In the genomic region with DNA sequence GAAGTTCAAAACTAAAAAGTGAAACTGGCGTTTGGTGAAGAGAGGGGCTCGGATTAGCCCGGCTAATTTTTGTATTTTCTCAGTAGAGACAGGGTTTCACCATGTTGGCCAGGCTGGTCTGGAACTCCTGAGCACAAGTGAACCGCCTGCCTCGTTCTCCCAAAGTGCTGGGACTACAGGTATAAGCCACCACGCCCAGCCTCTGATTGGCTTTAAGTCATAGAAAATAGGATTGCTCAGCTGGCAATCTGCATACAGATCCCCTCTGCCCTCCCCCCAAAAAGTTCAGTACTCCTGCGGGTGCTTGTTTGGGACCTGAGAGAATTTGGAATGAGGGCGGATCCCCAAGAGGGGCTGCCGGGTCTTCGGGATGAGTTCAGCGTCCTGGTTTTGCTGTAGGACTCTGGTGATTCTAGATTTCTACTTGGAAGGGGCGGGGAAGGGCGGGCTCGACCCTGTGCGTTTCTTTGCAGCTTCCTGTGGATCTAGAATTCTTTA, we compare ENCODE assay signal across 8 cellular contexts. TPM values are rescaled to one million over a fixed set of nuclear protein-coding genes. Genes with fewer than 3 reads are reported as not detected.
A peak's percentile ranks its signal among the peaks of the same experiment; 100 is the strongest.
DNase-seq lines count a peak whose midpoint lies in the region.

No MANE protein-coding gene starts in this region.

- peak overlapping the region; percentile 63 to 72 (median 70) for H3K4me3 ChIP-seq in subcutaneous abdominal adipose tissue (ENCODE audit: low read depth in 1 of 5, low read length in 5 of 5)

- H3K27ac Mint-ChIP-seq in activated CD4-positive, alpha-beta T cell treated with anti-CD3 and anti-CD28 coated beads, Interleukin-2, amount 10 ng/mL, durations not matched to agents 24 days and 14 days: peak overlapping the region; percentile 70
- H3K27ac Mint-ChIP-seq in activated CD4-positive, alpha-beta memory T cell treated with anti-CD3 and anti-CD28 coated beads for 36 hours: peak overlapping the region; percentile 56
- peak overlapping the region; percentile 65 to 91 (median 88) for H3K27ac Mint-ChIP-seq in immature natural killer cell

- no peak for DNase-seq in activated CD4-positive, alpha-beta T cell treated with anti-CD3 and anti-CD28 coated beads, Interleukin-2, amount 10 ng/mL, durations not matched to agents 24 days and 14 days
- no peak for DNase-seq in activated CD4-positive, alpha-beta T cell treated with anti-CD3 and anti-CD28 coated beads for 4 hours
- no peak for DNase-seq in activated CD4-positive, alpha-beta memory T cell treated with anti-CD3 and anti-CD28 coated beads for 36 hours
- DNase-seq in immature natural killer cell (no peak), DMS53 (lab: John Stamatoyannopoulos, UW) (no peak), NAMALWA (ENCODE audit: low spot score) (no peak), posterior cingulate gyrus (no peak)

- no peaks in the 10 kb centered on the region for H3K9me3 Mint-ChIP-seq in activated CD4-positive, alpha-beta T cell treated with anti-CD3 and anti-CD28 coated beads, Interleukin-2, amount 10 ng/mL, durations not matched to agents 24 days and 14 days
- H3K9me3 Mint-ChIP-seq in activated CD4-positive, alpha-beta memory T cell treated with anti-CD3 and anti-CD28 coated beads for 36 hours: no peaks in the 10 kb centered on the region
- H3K9me3 Mint-ChIP-seq in immature natural killer cell: no peaks in the 10 kb centered on the region

- peak overlapping the region in 3 of 5 donors; percentile 56 to 62 (median 62) for H3K9ac ChIP-seq in subcutaneous abdominal adipose tissue (ENCODE audit: low read length in 5 of 5)

- H3K27me3 Mint-ChIP-seq in activated CD4-positive, alpha-beta T cell treated with anti-CD3 and anti-CD28 coated beads, Interleukin-2, amount 10 ng/mL, durations not matched to agents 24 days and 14 days: no peaks in the 10 kb centered on the region
- no peaks in the 10 kb centered on the region for H3K27me3 Mint-ChIP-seq in activated CD4-positive, alpha-beta memory T cell treated with anti-CD3 and anti-CD28 coated beads for 36 hours
- peaks cover 2 to 23% (median 14%) of the 10 kb centered on the region in 3 donors for H3K27me3 Mint-ChIP-seq in immature natural killer cell (ENCODE audit: low read depth in 3 of 3)

- H3K27ac ChIP-seq in subcutaneous abdominal adipose tissue (ENCODE audit: low read depth, low read length): no peak overlapping the region

- intact Hi-C loops in activated CD4-positive, alpha-beta T cell treated with anti-CD3 and anti-CD28 coated beads, Interleukin-2, amount 10 ng/mL, durations not matched to agents 24 days and 14 days (cut with micrococcal nuclease): loop anchor here (2.0 to 5.0 kb wide), 3 partner anchors 25 to 1007 kb away; no protein-coding TSS in a partner anchor
- intact Hi-C loops in activated CD4-positive, alpha-beta memory T cell treated with anti-CD3 and anti-CD28 coated beads for 36 hours (cut with micrococcal nuclease): loop anchor here (1.0 to 10.0 kb wide), 3 partner anchors 24 to 1002 kb away; no protein-coding TSS in a partner anchor
- intact Hi-C loops in posterior cingulate gyrus (cut with DNase I): no loop called here

- POLR2A ChIA-PET in activated CD4-positive, alpha-beta memory T cell treated with anti-CD3 and anti-CD28 coated beads for 36 hours (lab: Charles Lee): interaction anchor here (1.0 kb wide), 2 partner anchors 30 to 34 kb away, joined by 3 to 4 read pairs; no protein-coding TSS in a partner anchor

- CTCF ChIA-PET in activated CD4-positive, alpha-beta memory T cell treated with anti-CD3 and anti-CD28 coated beads for 36 hours (lab: Charles Lee): interaction anchor here (0.6 kb wide), 1 partner anchor 62 kb away, joined by 3 read pairs; no protein-coding TSS in a partner anchor

- peaks cover 0 to 25% (median 20%) of the 10 kb centered on the region in 5 donors for H3K4me1 ChIP-seq in subcutaneous abdominal adipose tissue (ENCODE audit: control insufficient read depth in 5 of 5, insufficient read depth in 5 of 5, low read length in 5 of 5)

- peaks cover 7% of the 10 kb centered on the region for H3K4me1 Mint-ChIP-seq in activated CD4-positive, alpha-beta T cell treated with anti-CD3 and anti-CD28 coated beads, Interleukin-2, amount 10 ng/mL, durations not matched to agents 24 days and 14 days
- peaks cover 10% of the 10 kb centered on the region for H3K4me1 Mint-ChIP-seq in activated CD4-positive, alpha-beta memory T cell treated with anti-CD3 and anti-CD28 coated beads for 36 hours (ENCODE audit: low read depth)
- peaks cover 35 to 36% of the 10 kb centered on the region in 2 donors for H3K4me1 Mint-ChIP-seq in immature natural killer cell

- peak overlapping the region; percentile 74 for H3K4me3 Mint-ChIP-seq in activated CD4-positive, alpha-beta T cell treated with anti-CD3 and anti-CD28 coated beads, Interleukin-2, amount 10 ng/mL, durations not matched to agents 24 days and 14 days
- peak overlapping the region; percentile 68 for H3K4me3 Mint-ChIP-seq in activated CD4-positive, alpha-beta memory T cell treated with anti-CD3 and anti-CD28 coated beads for 36 hours
- H3K4me3 Mint-ChIP-seq in immature natural killer cell: peak overlapping the region; percentile 69 to 89 (median 88)

- peaks cover 0 to 6% (median 0%) of the 10 kb centered on the region in 5 donors for H3K27me3 ChIP-seq in subcutaneous abdominal adipose tissue (ENCODE audit: control insufficient read depth in 5 of 5, insufficient read depth in 4 of 5, low read length in 5 of 5)

- no peaks in the 10 kb centered on the region for H3K36me3 ChIP-seq in subcutaneous abdominal adipose tissue (ENCODE audit: control insufficient read depth in 5 of 5, insufficient read depth in 5 of 5, low read length in 5 of 5)

- peaks cover 13% of the 10 kb centered on the region for H3K36me3 Mint-ChIP-seq in activated CD4-positive, alpha-beta T cell treated with anti-CD3 and anti-CD28 coated beads, Interleukin-2, amount 10 ng/mL, durations not matched to agents 24 days and 14 days (ENCODE audit: low read depth)
- peaks cover 10% of the 10 kb centered on the region for H3K36me3 Mint-ChIP-seq in activated CD4-positive, alpha-beta memory T cell treated with anti-CD3 and anti-CD28 coated beads for 36 hours
- no peaks in the 10 kb centered on the region for H3K36me3 Mint-ChIP-seq in immature natural killer cell

- no peaks in the 10 kb centered on the region for H3K9me3 ChIP-seq in subcutaneous abdominal adipose tissue (ENCODE audit: control insufficient read depth in 5 of 5, low read length in 5 of 5)

RNA-seq across cellular contexts. Expression of a gene that starts 0.5 kb away (rescaled TPM):
- 61.3 and 62.3 TPM in 2 replicates for total RNA-seq in activated CD4-positive, alpha-beta T cell treated with anti-CD3 and anti-CD28 coated beads, Interleukin-2, amount 10 ng/mL, durations not matched to agents 24 days and 14 days
- 10 to 100 TPM; 89.5 to 90.9 TPM for total RNA-seq in activated CD4-positive, alpha-beta memory T cell treated with anti-CD3 and anti-CD28 coated beads for 36 hours
- 100 to 1,000 TPM in 1 of 3 donors, 10 to 100 TPM in 2; 65.3 to 117 (median 65.9) TPM for polyA plus RNA-seq in immature natural killer cell
